ENCODE assay signal across 25 cellular contexts in genomic region chr4:32216502-32216901, GRCh38.
"Had no signal": no experiment of that assay in that cellular context is flagged by ENCODE, and none has a peak within 500 bp of the region (broad histone marks: within the 10 kb centered on the region; RNA-seq: fewer than 3 reads in every experiment).

No MANE protein-coding gene starts in this region.

- H3K36me3 Mint-ChIP-seq: mesothelial cell of epicardium had no signal

- H3K36me3 ChIP-seq: esophagus squamous epithelium, gastrocnemius medialis, heart right ventricle, left lung, lower lobe of right lung had no signal

- H3K9me3 Mint-ChIP-seq: endodermal cell had no signal

- FAIRE-seq: colon, endometrium, islet of Langerhans had no signal

- H3K27ac ChIP-seq: coronary artery, epithelial cell of prostate, esophagus squamous epithelium, gastrocnemius medialis, heart right ventricle, left lung, lower lobe of right lung had no signal

- H3K9me3 ChIP-seq: esophagus squamous epithelium, gastrocnemius medialis, lower lobe of right lung, mucosa of descending colon had no signal

- ATAC-seq: effector memory CD8-positive, alpha-beta T cell; esophagus mucosa; gastrocnemius medialis; heart right ventricle; left cardiac atrium; left lung; left ventricle myocardium superior; mucosa of descending colon had no signal

- H3K27ac Mint-ChIP-seq: effector memory CD8-positive, alpha-beta T cell; endodermal cell; mesothelial cell of epicardium had no signal

- DNase-seq: effector CD8-positive, alpha-beta T cell; effector memory CD8-positive, alpha-beta T cell; endodermal cell; erythroblast; esophagus squamous epithelium; foreskin fibroblast; foreskin melanocyte; gastrocnemius medialis; glutamatergic neuron; head of caudate nucleus; heart right ventricle; hippocampal formation; left cardiac atrium; left ventricle myocardium superior; lower lobe of right lung; mesenchymal stem cell; mucosa of descending colon had no signal

- H3K4me3 Mint-ChIP-seq: effector memory CD8-positive, alpha-beta T cell; endodermal cell; mesothelial cell of epicardium had no signal

- H3K27me3 ChIP-seq: esophagus squamous epithelium, gastrocnemius medialis, heart right ventricle, left lung had no signal

- H3K27me3 Mint-ChIP-seq: effector memory CD8-positive, alpha-beta T cell had no signal

- H3K4me3 ChIP-seq: coronary artery, esophagus squamous epithelium, gastrocnemius medialis, heart right ventricle, left lung, lower lobe of right lung, mucosa of descending colon had no signal

- H3K4me1 ChIP-seq: esophagus squamous epithelium, gastrocnemius medialis, heart right ventricle, left lung, lower lobe of right lung had no signal

- H3K4me1 Mint-ChIP-seq: endodermal cell, mesothelial cell of epicardium had no signal
